ENCODE assay signal across 23 cellular contexts in genomic region chr20:22675337-22675736, GRCh38.
"Had no signal": no experiment of that assay in that cellular context is flagged by ENCODE, and none has a peak within 500 bp of the region (broad histone marks: within the 10 kb centered on the region; RNA-seq: fewer than 3 reads in every experiment).

No MANE protein-coding gene starts in this region.

- H3K4me3 ChIP-seq: dorsolateral prefrontal cortex, hepatocyte, lung, neural progenitor cell, prostate gland, right lobe of liver, testis, tibial nerve had no signal

- H3K27ac ChIP-seq: dorsolateral prefrontal cortex, hepatocyte, neural progenitor cell, parathyroid adenoma, prostate gland, right lobe of liver, testis, tibial nerve had no signal

- DNase-seq: cortex of kidney; dorsolateral prefrontal cortex; effector CD8-positive, alpha-beta T cell; foreskin melanocyte; head of caudate nucleus; kidney; left cardiac atrium; left ventricle myocardium superior; mesenchymal stem cell; midbrain; occipital lobe; right lobe of liver; stimulated activated CD4-positive, alpha-beta T cell treated with anti-CD3 and anti-CD28 coated beads, Interleukin-4, amount 100 ng/mL, for 1 hour; stimulated activated naive CD8-positive, alpha-beta T cell treated with anti-CD3 and anti-CD28 coated beads, Interleukin-15, amount 100 ng/mL, for 72 hours; testis had no signal

- H3K9me3 Mint-ChIP-seq: natural killer cell treated with Interleukin-12 subunit alpha and Interleukin-12 subunit beta and Interleukin-15 and Interleukin-18, amount 100 ng/mL, for 72 hours had no signal

- ATAC-seq: left ventricle myocardium superior; natural killer cell treated with Interleukin-12 subunit alpha and Interleukin-12 subunit beta and Interleukin-15 and Interleukin-18, amount 100 ng/mL, for 72 hours; right lobe of liver; stimulated activated memory B cell treated with anti-CD40 and anti-IgM and Interleukin-4, amounts not matched to agents 10 μg/mL and 1 μg/mL and 100 μg/mL, for 72 hours; stimulated activated naive CD8-positive, alpha-beta T cell treated with anti-CD3 and anti-CD28 coated beads, Interleukin-15, amount 100 ng/mL, for 72 hours had no signal

- H3K27me3 Mint-ChIP-seq: stimulated activated memory B cell treated with anti-CD40 and anti-IgM and Interleukin-4, amounts not matched to agents 10 μg/mL and 1 μg/mL and 100 μg/mL, for 72 hours; stimulated activated naive CD8-positive, alpha-beta T cell treated with anti-CD3 and anti-CD28 coated beads, Interleukin-15, amount 100 ng/mL, for 72 hours had no signal

- H3K4me1 Mint-ChIP-seq: neural progenitor cell; stimulated activated memory B cell treated with anti-CD40 and anti-IgM and Interleukin-4, amounts not matched to agents 10 μg/mL and 1 μg/mL and 100 μg/mL, for 72 hours; stimulated activated naive CD8-positive, alpha-beta T cell treated with anti-CD3 and anti-CD28 coated beads, Interleukin-15, amount 100 ng/mL, for 72 hours had no signal

- H3K4me1 ChIP-seq: neural progenitor cell, parathyroid adenoma, prostate gland, right lobe of liver, testis, tibial nerve had no signal

- H3K36me3 Mint-ChIP-seq: natural killer cell treated with Interleukin-12 subunit alpha and Interleukin-12 subunit beta and Interleukin-15 and Interleukin-18, amount 100 ng/mL, for 72 hours; neural progenitor cell; stimulated activated memory B cell treated with anti-CD40 and anti-IgM and Interleukin-4, amounts not matched to agents 10 μg/mL and 1 μg/mL and 100 μg/mL, for 72 hours had no signal

- H3K36me3 ChIP-seq: neural progenitor cell, prostate gland, right lobe of liver, tibial nerve had no signal

- H3K27me3 ChIP-seq: hepatocyte, neural progenitor cell, right lobe of liver, testis had no signal

- H3K4me3 Mint-ChIP-seq: natural killer cell treated with Interleukin-12 subunit alpha and Interleukin-12 subunit beta and Interleukin-15 and Interleukin-18, amount 100 ng/mL, for 72 hours; neural progenitor cell; stimulated activated memory B cell treated with anti-CD40 and anti-IgM and Interleukin-4, amounts not matched to agents 10 μg/mL and 1 μg/mL and 100 μg/mL, for 72 hours; stimulated activated naive CD8-positive, alpha-beta T cell treated with anti-CD3 and anti-CD28 coated beads, Interleukin-15, amount 100 ng/mL, for 72 hours had no signal

- H3K27ac Mint-ChIP-seq: natural killer cell treated with Interleukin-12 subunit alpha and Interleukin-12 subunit beta and Interleukin-15 and Interleukin-18, amount 100 ng/mL, for 72 hours; neural progenitor cell; stimulated activated memory B cell treated with anti-CD40 and anti-IgM and Interleukin-4, amounts not matched to agents 10 μg/mL and 1 μg/mL and 100 μg/mL, for 72 hours; stimulated activated naive CD8-positive, alpha-beta T cell treated with anti-CD3 and anti-CD28 coated beads, Interleukin-15, amount 100 ng/mL, for 72 hours had no signal

- H3K9me3 ChIP-seq: prostate gland, right lobe of liver, testis had no signal
